ENCODE assay signal across 2 cellular contexts in genomic region chr20:3716195-3716834, GRCh38.
TF ChIP-seq lines count a peak whose summit lies in the region.

No MANE protein-coding gene starts in this region.

TF ChIP-seq in HEK293, 187 proteins besides CTCF, POLR2A, EP300 and RAD21:
- TF ChIP-seq ZIC2 (tag by site-specific recombination; IDR thresholded peaks at IDR 0.05) (no peak), ZNF670 (tag by site-specific recombination; IDR thresholded peaks at IDR 0.05; ENCODE audit: low read depth) (no peak), ZBTB17 (tag by site-specific recombination; IDR thresholded peaks at IDR 0.05) (peak; percentile 25; the same call in 1 of the 2 replicates), ZNF654 (tag by site-specific recombination; IDR thresholded peaks at IDR 0.05; ENCODE audit: low read depth) (peak; percentile 65), GLIS2 (tag by site-specific recombination; IDR thresholded peaks at IDR 0.05) (no peak)

TF ChIP-seq in HepG2, 621 proteins besides CTCF, POLR2A, EP300 and RAD21 (continues in another document):
- TF ChIP-seq PAXIP1 (CRISPR knock-in tag; conservative IDR thresholded peaks at IDR 0.05): no peak
- no peak for TF ChIP-seq ELF3 (CRISPR knock-in tag; IDR thresholded peaks at IDR 0.05)
- peak; percentile 58 for TF ChIP-seq ZNF350 (CRISPR knock-in tag; IDR thresholded peaks at IDR 0.05; ENCODE audit: borderline replicate concordance, low read depth)
- TF ChIP-seq SALL2 (CRISPR knock-in tag; IDR thresholded peaks at IDR 0.05): peak; percentile 62; the same call in 1 of the 2 replicates
- no peak for TF ChIP-seq PITX1 (CRISPR knock-in tag; IDR thresholded peaks at IDR 0.05)
- TF ChIP-seq BHLHE40 (IDR thresholded peaks at IDR 0.05; ENCODE audit: low read length): peak; percentile 35; the same call in 1 of the 2 replicates
- TF ChIP-seq BCL3 (CRISPR knock-in tag; IDR thresholded peaks at IDR 0.05): 0 out of 2 replicates have a peak, but pooled peaks have one; percentile 16
- TF ChIP-seq ZNF225 (CRISPR knock-in tag; IDR thresholded peaks at IDR 0.05): peak; percentile 73; the same call in 1 of the 2 replicates
- TF ChIP-seq KAT2B (IDR thresholded peaks at IDR 0.05; ENCODE audit: borderline replicate concordance, low read depth, low read length): 0 out of 2 replicates have a peak, but pooled peaks have one; percentile 2
- peak; percentile 56; the same call in 1 of the 2 replicates for TF ChIP-seq HOXA5 (CRISPR knock-in tag; IDR thresholded peaks at IDR 0.05)
- TF ChIP-seq ZNF512 (CRISPR knock-in tag; IDR thresholded peaks at IDR 0.05): no peak
- TF ChIP-seq TIGD3 (CRISPR knock-in tag; IDR thresholded peaks at IDR 0.05; ENCODE audit: borderline replicate concordance): no peak
- peak; percentile 94 for TF ChIP-seq STAG1 (CRISPR knock-in tag; IDR thresholded peaks at IDR 0.05)
- no peak for TF ChIP-seq SRSF4 (IDR thresholded peaks at IDR 0.05; ENCODE audit: low read depth, low read length, poor library complexity, severe bottlenecking)
- no peak for TF ChIP-seq ZNF737 (CRISPR knock-in tag; IDR thresholded peaks at IDR 0.05; ENCODE audit: borderline replicate concordance)
- TF ChIP-seq SAP130 (CRISPR knock-in tag; IDR thresholded peaks at IDR 0.05; ENCODE audit: low read depth): 0 out of 2 replicates have a peak, but pooled peaks have one; percentile 25
- peak; percentile 71 for TF ChIP-seq THAP11 (CRISPR knock-in tag; IDR thresholded peaks at IDR 0.05)
- TF ChIP-seq DMTF1 (CRISPR knock-in tag; IDR thresholded peaks at IDR 0.05): no peak
- 0 out of 2 replicates have a peak, but pooled peaks have one; percentile 35 for TF ChIP-seq FOSL2 (CRISPR knock-in tag; IDR thresholded peaks at IDR 0.05)
- TF ChIP-seq ZSCAN21 (CRISPR knock-in tag; IDR thresholded peaks at IDR 0.05; ENCODE audit: borderline replicate concordance): 0 out of 2 replicates have a peak, but pooled peaks have one; percentile 29
- TF ChIP-seq IRF9 (CRISPR knock-in tag; IDR thresholded peaks at IDR 0.05; ENCODE audit: borderline replicate concordance): peak; percentile 52; the same call in 1 of the 2 replicates
- TF ChIP-seq HNF4A (CRISPR knock-in tag; IDR thresholded peaks at IDR 0.05): no peak
- 0 out of 2 replicates have a peak, but pooled peaks have one; percentile 73 for TF ChIP-seq ZFP37 (CRISPR knock-in tag; IDR thresholded peaks at IDR 0.05; ENCODE audit: borderline replicate concordance)
- 0 out of 2 replicates have a peak, but pooled peaks have one; percentile 29 for TF ChIP-seq ZSCAN9 (CRISPR knock-in tag; IDR thresholded peaks at IDR 0.05; ENCODE audit: borderline replicate concordance)
- TF ChIP-seq NFATC3 (CRISPR knock-in tag; IDR thresholded peaks at IDR 0.05): no peak
- 0 out of 2 replicates have a peak, but pooled peaks have one; percentile 17 for TF ChIP-seq UBTF (CRISPR knock-in tag; IDR thresholded peaks at IDR 0.05)
- 0 out of 2 replicates have a peak, but pooled peaks have one; percentile 36 for TF ChIP-seq FOXK1 (CRISPR knock-in tag; IDR thresholded peaks at IDR 0.05; ENCODE audit: borderline replicate concordance, low read depth)
- no peak for TF ChIP-seq AHR (CRISPR knock-in tag; IDR thresholded peaks at IDR 0.05)
- TF ChIP-seq ZNF75D (CRISPR knock-in tag; IDR thresholded peaks at IDR 0.05; ENCODE audit: borderline replicate concordance): no peak
- no peak for TF ChIP-seq ZNF878 (CRISPR knock-in tag; IDR thresholded peaks at IDR 0.05)
- peak; percentile 71; the same call in 1 of the 2 replicates for TF ChIP-seq KDM2A (CRISPR knock-in tag; IDR thresholded peaks at IDR 0.05; ENCODE audit: borderline replicate concordance, low read depth)
- TF ChIP-seq ZSCAN12 (CRISPR knock-in tag; IDR thresholded peaks at IDR 0.05): no peak
- peak; percentile 40; the same call in 1 of the 2 replicates for TF ChIP-seq ZNF605 (CRISPR knock-in tag; IDR thresholded peaks at IDR 0.05)
- peak; percentile 29; the same call in 1 of the 2 replicates for TF ChIP-seq ZFX (CRISPR knock-in tag; IDR thresholded peaks at IDR 0.05; ENCODE audit: low read depth)
- TF ChIP-seq IKZF5 (CRISPR knock-in tag; IDR thresholded peaks at IDR 0.05): peak; percentile 48; the same call in 1 of the 2 replicates
- no peak for TF ChIP-seq ZNF7 (CRISPR knock-in tag; IDR thresholded peaks at IDR 0.05)
- TF ChIP-seq ZNF704 (CRISPR knock-in tag; IDR thresholded peaks at IDR 0.05; ENCODE audit: borderline replicate concordance): no peak
- peak; percentile 36; the same call in 1 of the 2 replicates for TF ChIP-seq ZMYM3 (CRISPR knock-in tag; IDR thresholded peaks at IDR 0.05)
- no peak for TF ChIP-seq ZEB1 (IDR thresholded peaks at IDR 0.05; ENCODE audit: insufficient replicate concordance, low read depth)
- no peak for TF ChIP-seq MIER2 (CRISPR knock-in tag; IDR thresholded peaks at IDR 0.05)
- TF ChIP-seq ERF (CRISPR knock-in tag; IDR thresholded peaks at IDR 0.05): 0 out of 2 replicates have a peak, but pooled peaks have one; percentile 16
- TF ChIP-seq ZNF414 (CRISPR knock-in tag; IDR thresholded peaks at IDR 0.05): no peak
- TF ChIP-seq XRCC5 (optimal IDR thresholded peaks at IDR 0.05; ENCODE audit: low read length): peak; percentile 82
- no peak for TF ChIP-seq CHD2 (IDR thresholded peaks at IDR 0.05; ENCODE audit: low read depth, low read length)
- TF ChIP-seq ZNF124 (CRISPR knock-in tag; IDR thresholded peaks at IDR 0.05): no peak
- 0 out of 2 replicates have a peak, but pooled peaks have one; percentile 25 for TF ChIP-seq MEIS2 (CRISPR knock-in tag; IDR thresholded peaks at IDR 0.05)
- 0 out of 2 replicates have a peak, but pooled peaks have one; percentile 37 for TF ChIP-seq ZNF547 (CRISPR knock-in tag; IDR thresholded peaks at IDR 0.05)
